ENCODE assay signal across 19 cellular contexts in genomic region chr6:156026543-156027268, GRCh38.
"Had no signal": no experiment of that assay in that cellular context is flagged by ENCODE, and none has a peak within 500 bp of the region (broad histone marks: within the 10 kb centered on the region; RNA-seq: fewer than 3 reads in every experiment).

No MANE protein-coding gene starts in this region.

- H3K4me1 ChIP-seq: left lung, pancreas, right lobe of liver, upper lobe of left lung had no signal

- H3K27ac ChIP-seq: coronary artery, esophagus squamous epithelium, left lung, neutrophil, pancreas, right lobe of liver, thoracic aorta, tibial nerve, upper lobe of left lung had no signal

- H3K36me3 ChIP-seq: esophagus squamous epithelium, left lung, neutrophil, pancreas, right lobe of liver, thoracic aorta, tibial nerve, upper lobe of left lung had no signal

- H3K9me3 ChIP-seq: neutrophil, pancreas, right lobe of liver had no signal

- H3K4me3 ChIP-seq: coronary artery, esophagus squamous epithelium, left lung, pancreas, right lobe of liver, thoracic aorta, tibial nerve, upper lobe of left lung had no signal

- H3K27me3 ChIP-seq: esophagus squamous epithelium, left lung, neutrophil, pancreas, right lobe of liver, tibial nerve, upper lobe of left lung had no signal

- DNase-seq: dermis blood vessel endothelial cell; effector memory CD4-positive, alpha-beta T cell; erythroblast; esophagus squamous epithelium; head of caudate nucleus; left lung; mammary epithelial cell; mesendoderm; midbrain; naive thymus-derived CD8-positive, alpha-beta T cell; pancreas; right lobe of liver; stimulated activated CD4-positive, alpha-beta T cell treated with anti-CD3 and anti-CD28 coated beads, Interleukin-4, amount 100 ng/mL, for 4 hours; upper lobe of left lung had no signal

- ATAC-seq: left lung; naive thymus-derived CD8-positive, alpha-beta T cell; right lobe of liver; stimulated activated memory B cell treated with anti-CD40 and anti-IgM and Interleukin-4, amounts not matched to agents 10 μg/mL and 1 μg/mL and 100 μg/mL, for 72 hours had no signal
